22 cellular contexts compared by ENCODE assay signal in genomic region chr1:2800664-2801045, GRCh38. TPM values are rescaled to one million over a fixed set of nuclear protein-coding genes. Genes with fewer than 3 reads are reported as not detected.
A peak's percentile ranks its signal among the peaks of the same experiment; 100 is the strongest.
DNase-seq lines count a peak whose midpoint lies in the region; ATAC-seq and TF ChIP-seq lines count a peak whose summit lies in the region.
"Had no signal": no experiment of that assay in that cellular context is flagged by ENCODE, and none has a peak within 500 bp of the region (broad histone marks: within the 10 kb centered on the region; RNA-seq: fewer than 3 reads in every experiment).

No MANE protein-coding gene starts in this region.

- ATAC-seq in left ventricle myocardium superior (no peak), GM18867 (IDR thresholded peaks at IDR 0.05; ENCODE audit: unreplicated experiment) (no peak)

- TF ChIP-seq CTCF in CD14-positive monocyte (IDR thresholded peaks at IDR 0.05) (no peak), spleen (IDR thresholded peaks at IDR 0.05 in 8 of 11, conservative IDR thresholded peaks at IDR 0.05 in 3 of 11) (no peak), WERI-Rb-1 (IDR thresholded peaks at IDR 0.05; ENCODE audit: low read depth, low read length) (no peak)

- no peak for TF ChIP-seq POLR2A in spleen (IDR thresholded peaks at IDR 0.05)

- intact Hi-C loops in CD14-positive monocyte (cut with micrococcal nuclease) (loop anchor here in 1 of 2 donors (10.0 kb wide), 1 partner anchor 386 kb away; the partner anchor contains the start of gene PEX10), left ventricle myocardium superior (cut with micrococcal nuclease) (no loop called here), spleen (cut with DNase I; ENCODE audit: low total_unique reads) (no loop called here)

- H3K27me3 ChIP-seq in spleen (replicated peaks in 1 of 7) (peaks cover 0 to 77% (median 18%) of the 10 kb centered on the region in 7 donors), WERI-Rb-1 (ENCODE audit: insufficient read depth, low read depth, severe bottlenecking) (peaks cover 53% of the 10 kb centered on the region)

- H3K27ac ChIP-seq in spleen (no peak overlapping the region), WERI-Rb-1 (no peak overlapping the region)

- no peak overlapping the region for H3K4me3 Mint-ChIP-seq in CD14-positive monocyte
- H3K4me3 Mint-ChIP-seq: CD4-positive, CD25-positive, alpha-beta regulatory T cell had no signal

- H3K27ac Mint-ChIP-seq in CD14-positive monocyte: no peak overlapping the region
- H3K27ac Mint-ChIP-seq: CD4-positive, CD25-positive, alpha-beta regulatory T cell had no signal

- H3K36me3 ChIP-seq in spleen: no peaks in the 10 kb centered on the region
- no peaks in the 10 kb centered on the region for H3K36me3 ChIP-seq in WERI-Rb-1

- no peaks in the 10 kb centered on the region for H3K4me1 ChIP-seq in spleen

- H3K4me1 Mint-ChIP-seq in CD14-positive monocyte: peaks cover 3% of the 10 kb centered on the region

- no peaks in the 10 kb centered on the region for H3K36me3 Mint-ChIP-seq in CD14-positive monocyte
- H3K36me3 Mint-ChIP-seq: CD4-positive, CD25-positive, alpha-beta regulatory T cell had no signal

- H3K9me3 Mint-ChIP-seq in CD14-positive monocyte: peaks cover 0 to 3% (median 0%) of the 10 kb centered on the region in 7 donors

- peaks cover 2 to 5% (median 4%) of the 10 kb centered on the region in 3 donors for H3K27me3 Mint-ChIP-seq in CD14-positive monocyte (ENCODE audit: low read depth in 3 of 3)

- WGBS in spleen, 5 donors: 73 to 89% (median 77%) methylated on average over 3 to 12 of the region's 12 CpGs

- peak; percentile 57 for DNase-seq in activated effector memory CD4-positive, alpha-beta T cell treated with anti-CD3 and anti-CD28 coated beads, Interleukin-2, amount 50 U/mL, for 16 hours
- no peak for DNase-seq in activated effector memory CD4-positive, alpha-beta T cell treated with Interleukin-2 at 50 U/mL for 16 hours
- DNase-seq in CD14-positive monocyte (ENCODE audit: low spot score) (peak; percentile 38), left ventricle myocardium superior (peak; percentile 25), spleen (peak; percentile 62), WERI-Rb-1 (no peak), NCI-H2196 treated with DMSO at 0.1 percent for 48 hours (lab: John Stamatoyannopoulos, UW; ENCODE audit: unreplicated experiment) (no peak)
- DNase-seq: CD4-positive, CD25-positive, alpha-beta regulatory T cell; EL; GF-D8; GOT3; HCEC 1CT; IMR-90; MV-4-11; NCI-H1105 treated with DMSO at 0.1 percent for 48 hours; NCI-H2029 treated with DMSO at 0.1 percent for 48 hours; NCI-H345; NCI-H524; NCI-H774; NK-92 treated with Interleukin-12 subunit alpha and Interleukin-12 subunit beta, amount 100 ng/mL, for 24 hours had no signal

- H3K9me3 ChIP-seq in spleen (peaks cover 0 to 6% (median 0%) of the 10 kb centered on the region in 8 donors), WERI-Rb-1 (ENCODE audit: severe bottlenecking) (no peaks in the 10 kb centered on the region)

- H3K4me3 ChIP-seq in spleen: no peak overlapping the region
- H3K4me3 ChIP-seq in WERI-Rb-1 (ENCODE audit: low read depth, low read length): no peak overlapping the region

RNA-seq across cellular contexts. Expression of gene TTC34, which starts 0.8 kb away (rescaled TPM):
- polyA plus RNA-seq in CD14-positive monocyte (under 1 TPM in 1 of 2 donors, not detected in 1; 0.03 TPM), spleen (under 1 TPM; 0.09 to 0.51 (median 0.13) TPM)
- total RNA-seq in left ventricle myocardium superior (0.59 TPM), spleen (1 to 10 TPM in 6 of 7 donors, under 1 TPM in 1; 0.64 to 2.8 (median 1.8) TPM)
- total RNA-seq: A172 had no signal

Comparison
In these comparisons a context has a peak if more than half of its experiments do, and no peak if none do; other contexts are left out.
1. DNase-seq: peak in activated effector memory CD4-positive, alpha-beta T cell treated with anti-CD3 and anti-CD28 coated beads, Interleukin-2, amount 50 U/mL, for 16 hours (single experiment), CD14-positive monocyte (single experiment), left ventricle myocardium superior (single experiment) and spleen (single experiment); none in activated effector memory CD4-positive, alpha-beta T cell treated with Interleukin-2 at 50 U/mL for 16 hours (single experiment), WERI-Rb-1 (single experiment) and NCI-H2196 treated with DMSO at 0.1 percent for 48 hours (single experiment).